In the genomic region with DNA sequence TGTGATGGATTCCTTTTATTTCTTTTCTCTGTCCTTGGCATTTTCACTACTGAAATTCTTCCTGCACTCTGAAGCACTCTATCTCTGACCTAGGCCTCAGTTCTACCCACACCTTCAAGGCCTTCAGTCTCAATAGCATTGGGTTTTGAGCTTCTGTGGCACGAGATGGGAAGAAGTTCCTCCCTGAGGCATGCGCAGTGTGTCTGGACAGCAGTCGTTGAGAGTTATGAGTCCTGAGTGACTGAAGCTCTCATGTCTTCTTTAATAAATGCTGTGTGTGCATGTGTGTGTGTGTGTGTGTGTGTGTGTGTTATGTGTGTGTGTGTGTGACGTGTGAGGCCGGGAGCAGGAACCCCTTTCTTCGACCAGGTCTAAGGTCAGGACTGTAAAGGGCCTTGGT, we compare ENCODE assay signal across 21 cellular contexts.
"Had no signal": no experiment of that assay in that cellular context is flagged by ENCODE, and none has a peak within 500 bp of the region (broad histone marks: within the 10 kb centered on the region; RNA-seq: fewer than 3 reads in every experiment).

No MANE protein-coding gene starts in this region.

- FAIRE-seq: RCC 7860 had no signal

- H3K27ac ChIP-seq: KMS-11, SJSA1, SK-N-MC had no signal

- H3K4me2 ChIP-seq: KMS-11 had no signal

- DNase-seq: Kasumi-1, MM.1S, NCI-H1092 treated with DMSO at 0.1 percent for 48 hours, NCI-H1436, NCI-H187, NCI-H2029, NCI-H2081 treated with DMSO at 0.1 percent for 48 hours, NCI-H2171, NCI-H226, NCI-H446, NCI-H510A, NCI-H524 treated with DMSO at 0.1 percent for 48 hours, NCI-H69, NCI-H774, Right ventricle myocardium superior, RPMI8226, SIG-M5 had no signal

- H3K9me3 ChIP-seq: SJSA1 had no signal

- H3K9ac ChIP-seq: KMS-11 had no signal

- H3K4me3 ChIP-seq: SJSA1, SK-N-MC had no signal

- H3K27me3 ChIP-seq: SJSA1 had no signal

- H3K4me1 ChIP-seq: SJSA1 had no signal

- H3K36me3 ChIP-seq: SJSA1 had no signal
